Comparison of ENCODE assay signal across 8 cellular contexts in the genomic region with DNA sequence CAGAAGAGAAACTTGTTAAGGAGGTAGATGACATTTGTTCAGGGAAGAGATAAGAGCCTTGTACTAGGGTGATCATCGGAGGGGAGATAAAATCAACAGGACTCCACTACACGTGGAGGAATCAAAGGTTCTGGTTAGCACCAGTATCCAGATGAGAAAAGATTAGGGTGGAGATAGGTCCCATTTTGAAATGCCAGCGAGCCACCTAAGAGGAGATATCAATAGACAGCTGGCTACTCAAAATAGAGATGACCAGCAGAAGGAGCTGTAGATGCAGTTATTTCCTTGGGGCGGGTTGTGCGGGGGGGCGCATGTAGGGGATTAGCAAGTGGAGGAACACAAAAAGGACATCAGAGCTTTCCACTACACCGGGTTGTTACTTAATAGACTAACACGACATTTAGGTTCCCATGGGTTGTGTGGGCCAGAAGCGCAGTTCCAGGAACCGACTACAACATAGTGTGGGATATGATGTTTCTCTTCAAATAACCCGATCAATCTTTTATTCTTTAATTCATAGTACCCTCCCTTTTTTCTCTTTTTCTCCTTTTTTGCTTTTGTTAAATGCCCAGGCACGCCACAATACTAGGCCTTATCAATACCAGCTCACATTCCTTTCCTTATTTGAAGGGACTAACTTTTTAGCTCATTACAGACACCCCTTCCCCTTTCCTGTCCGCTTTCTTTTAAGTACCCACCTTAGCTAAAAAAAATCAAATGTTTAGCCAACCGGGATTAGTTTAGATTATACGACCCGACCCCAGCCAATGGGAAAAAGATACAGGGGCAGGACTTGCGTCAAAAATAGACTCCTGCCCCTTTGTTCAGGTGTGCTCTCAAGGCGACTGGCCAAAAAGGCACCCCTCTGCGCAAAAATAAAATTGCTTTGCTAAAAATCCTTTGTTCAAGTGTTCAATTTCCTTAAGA. TPM values are rescaled to one million over a fixed set of nuclear protein-coding genes. Genes with fewer than 3 reads are reported as not detected.
A peak's percentile ranks its signal among the peaks of the same experiment; 100 is the strongest.
DNase-seq lines count a peak whose midpoint lies in the region; ATAC-seq, FAIRE-seq and TF ChIP-seq lines count a peak whose summit lies in the region.

No MANE protein-coding gene starts in this region.

- peak overlapping the region; percentile 85 for H3K27ac ChIP-seq in HUES64 (ENCODE audit: low read depth, low read length)
- peak overlapping the region; percentile 93 for H3K27ac ChIP-seq in SU-DHL-6 (ENCODE audit: low read depth, low read length)
- H3K27ac ChIP-seq in H1 (ENCODE audit: low read depth, low read length), result peak overlapping the region; percentile 22; the same call in 1 of the 2 replicates

- 40% methylated on average over 19 of the region's 19 CpGs for WGBS in HUES64
- WGBS in H1 (ENCODE audit: extremely low coverage in 1 of 2, insufficient coverage in 1 of 2, insufficient read length in 1 of 2, insufficient replicate concordance in 2 of 2, low coverage in 1 of 2, low lambda C conversion rate in 2 of 2, missing lambda C conversion rate in 1 of 2), 2 experiments, result 33% methylated on average over 19 of the region's 19 CpGs; no CpG with 5 or more reads in 1 of the 2 experiments

- H3K4me1 ChIP-seq in HUES64 (ENCODE audit: insufficient read depth, low read length) (0 out of 2 replicates have a peak, but pooled peaks cover 3% of the 10 kb centered on the region), H1 (replicated peaks in 1 of 4; ENCODE audit: control insufficient read depth in 3 of 4, insufficient read depth in 4 of 4, low read length in 3 of 4) (peaks cover 0 to 4% (median 2%) of the 10 kb centered on the region in 4 experiments; a peak in 3 of 7 replicates)

- H3K4me3 ChIP-seq in HUES64 (ENCODE audit: low read length) (peak overlapping the region; percentile 60), SU-DHL-6 (ENCODE audit: insufficient read depth, low read length, poor library complexity, severe bottlenecking) (peak overlapping the region; percentile 62), H1 (ENCODE audit: extremely low read depth in 1 of 4, insufficient read depth in 2 of 4, low read depth in 3 of 4, low read length in 4 of 4) (peak overlapping the region; percentile 33 to 91 (median 50))

- H3K9me3 ChIP-seq in HUES64 (ENCODE audit: insufficient read depth, low read depth, low read length) (no peaks in the 10 kb centered on the region), SU-DHL-6 (ENCODE audit: insufficient read depth, low read length) (no peaks in the 10 kb centered on the region), H1 (ENCODE audit: insufficient read depth in 2 of 2, low read depth in 1 of 2, low read length in 1 of 2) (no peaks in the 10 kb centered on the region)

- H3K79me2 ChIP-seq in SU-DHL-6 (ENCODE audit: insufficient read depth, low read length) (peaks cover 29% of the 10 kb centered on the region), H1 (ENCODE audit: control insufficient read depth in 1 of 2, insufficient read depth in 2 of 2, low read length in 2 of 2) (peaks cover 23 to 27% of the 10 kb centered on the region in 2 experiments)

- H4K5ac ChIP-seq in H1 (ENCODE audit: insufficient read length, low read depth, low read length), result peak overlapping the region; percentile 40

- TF ChIP-seq CTCF in SU-DHL-6 (IDR thresholded peaks at IDR 0.05; ENCODE audit: insufficient read depth, low read length, poor library complexity, severe bottlenecking), result no peak
- TF ChIP-seq CTCF in H1 (IDR thresholded peaks at IDR 0.05; ENCODE audit: control extremely low read depth in 1 of 3, insufficient read depth in 1 of 3, low read depth in 1 of 3, low read length in 3 of 3), result peak; percentile 15 to 30 (median 29); a peak in 3 of 4 replicates
- no peak for TF ChIP-seq CTCF in mesothelial cell of epicardium (IDR thresholded peaks at IDR 0.05; ENCODE audit: unreplicated experiment)

- H3K79me1 ChIP-seq in H1 (ENCODE audit: low read depth, low read length), result no peaks in the 10 kb centered on the region

- H2AK5ac ChIP-seq in H1 (ENCODE audit: low read depth, low read length), result no peak overlapping the region

- H3K27me3 ChIP-seq in HUES64 (ENCODE audit: insufficient read depth, low read length), result no peaks in the 10 kb centered on the region
- H3K27me3 ChIP-seq in SU-DHL-6 (ENCODE audit: low read length), result no peaks in the 10 kb centered on the region
- no peaks in the 10 kb centered on the region for H3K27me3 ChIP-seq in H1 (replicated peaks in 1 of 4; ENCODE audit: control insufficient read depth in 3 of 4, extremely low read depth in 1 of 4, insufficient read depth in 3 of 4, low read length in 3 of 4)

- H4K20me1 ChIP-seq in SU-DHL-6 (ENCODE audit: low read depth, low read length), result peaks cover 15% of the 10 kb centered on the region
- peaks cover 2 to 3% of the 10 kb centered on the region in 2 experiments for H4K20me1 ChIP-seq in H1 (replicated peaks in 1 of 2; ENCODE audit: control insufficient read depth in 1 of 2, insufficient read depth in 2 of 2, low read length in 2 of 2)

- H3K4me3 Mint-ChIP-seq in mesothelial cell of epicardium, result peak overlapping the region; percentile 92

- no peak overlapping the region for H3K14ac ChIP-seq in H1 (ENCODE audit: insufficient read length)

- no peak overlapping the region for H2BK12ac ChIP-seq in H1 (ENCODE audit: low read depth, low read length)

- H3F3A ChIP-seq in SU-DHL-6 (ENCODE audit: insufficient read depth), result peaks cover 38% of the 10 kb centered on the region

- H3K23ac ChIP-seq in H1 (ENCODE audit: insufficient read length), result no peak overlapping the region

- peak overlapping the region; percentile 77 for H3K9ac ChIP-seq in HUES64 (ENCODE audit: low read depth, low read length)
- H3K9ac ChIP-seq in SU-DHL-6 (ENCODE audit: low read length), result peak overlapping the region; percentile 92
- peak overlapping the region in 2 of 4 experiments; percentile 10 to 79; a peak in 5 of 7 replicates for H3K9ac ChIP-seq in H1 (replicated peaks in 1 of 4; ENCODE audit: extremely low read depth in 1 of 4, low read depth in 3 of 4, low read length in 3 of 4)

- POLR2A ChIA-PET in H1 (lab: Charles Lee; ENCODE audit: partially characterized antibody), result interaction anchor here (0.6 to 3.8 kb wide), 10 partner anchors 9 to 793 kb away, joined by 3 to 34 read pairs (median 3); a partner anchor contains a TSS

- TF ChIP-seq POLR2A in H1 (IDR thresholded peaks at IDR 0.05; ENCODE audit: control extremely low read depth in 1 of 2, low read depth in 2 of 2, low read length in 2 of 2), result no peak

- TF ChIP-seq EP300 in H1 (IDR thresholded peaks at IDR 0.05; ENCODE audit: borderline replicate concordance in 1 of 2, low read depth in 2 of 2, low read length in 2 of 2), result no peak

- H2BK120ac ChIP-seq in H1 (replicated peaks; ENCODE audit: low read depth, low read length), result no peak overlapping the region

- H3K9me2 ChIP-seq in SU-DHL-6 (replicated peaks; ENCODE audit: insufficient read depth, low read length), result no peaks in the 10 kb centered on the region

- H4K8ac ChIP-seq in H1 (ENCODE audit: extremely low read depth, insufficient read depth, low read length), result no peak overlapping the region

- no peak overlapping the region for H2BK20ac ChIP-seq in H1 (ENCODE audit: low read length)

- CTCF ChIA-PET in H1 (lab: Charles Lee; ENCODE audit: partially characterized antibody), result interaction anchor here (0.6 to 2.0 kb wide), 8 partner anchors 9 to 195 kb away, joined by 3 to 20 read pairs (median 4); a partner anchor contains a TSS

- TF ChIP-seq RAD21 in H1 (IDR thresholded peaks at IDR 0.05 in 1 of 2, conservative IDR thresholded peaks at IDR 0.05 in 1 of 2; ENCODE audit: low read depth in 2 of 2, low read length in 2 of 2), result peak; percentile 20 to 21; a peak in 2 of 4 replicates

- no peak overlapping the region for H3K4ac ChIP-seq in H1 (replicated peaks; ENCODE audit: insufficient read length, low read depth, low read length)

- no peaks in the 10 kb centered on the region for H3K27me3 Mint-ChIP-seq in mesothelial cell of epicardium (ENCODE audit: low read depth)

- no peak overlapping the region for H3K56ac ChIP-seq in H1 (replicated peaks; ENCODE audit: insufficient read length, low read depth, low read length)

- ATAC-seq in GM19463 (IDR thresholded peaks at IDR 0.05; ENCODE audit: unreplicated experiment), result peak; percentile 4

- H3K36me3 ChIP-seq in HUES64 (ENCODE audit: insufficient read depth, low read length) (no peaks in the 10 kb centered on the region), SU-DHL-6 (ENCODE audit: low read length) (peaks cover 8% of the 10 kb centered on the region), H1 (ENCODE audit: control insufficient read depth in 2 of 4, insufficient read depth in 4 of 4, low read length in 3 of 4) (no peaks in the 10 kb centered on the region)

- FAIRE-seq in H1 (lab: Jason Lieb, UNC) (no peak), urothelium cell line (lab: Jason Lieb, UNC) (no peak)

- peak overlapping the region; percentile 77 for H2AFZ ChIP-seq in SU-DHL-6 (ENCODE audit: low read depth, low read length, severe bottlenecking)
- no peak overlapping the region; the same call in 1 of the 2 replicates for H2AFZ ChIP-seq in H1 (ENCODE audit: low read length)

- H3K4me1 Mint-ChIP-seq in mesothelial cell of epicardium, result peaks cover 37% of the 10 kb centered on the region

- H3K27ac Mint-ChIP-seq in mesothelial cell of epicardium, result peak overlapping the region; percentile 99

- H3K36me3 Mint-ChIP-seq in mesothelial cell of epicardium, result no peaks in the 10 kb centered on the region

- H3K23me2 ChIP-seq in H1 (ENCODE audit: low read depth, low read length), result peaks cover 5% of the 10 kb centered on the region

- no peaks in the 10 kb centered on the region for H3K9me3 Mint-ChIP-seq in mesothelial cell of epicardium

- 0 out of 2 replicates have a peak overlapping the region, but pooled peaks have one; percentile 18 for H2BK5ac ChIP-seq in H1 (ENCODE audit: low read depth, low read length)

- H2BK15ac ChIP-seq in H1 (ENCODE audit: low read length), result no peak overlapping the region

- H4K91ac ChIP-seq in H1 (replicated peaks; ENCODE audit: insufficient read length, low read length), result no peak overlapping the region

- peak; percentile 59 for DNase-seq in ELF-1 (ENCODE audit: low read depth, low spot score)
- peak; percentile 27 to 49 for DNase-seq in H1 (ENCODE audit: low read depth in 1 of 2, low spot score in 2 of 2)
- DNase-seq in mesothelial cell of epicardium (ENCODE audit: low spot score in 2 of 2, unreplicated experiment in 2 of 2), result peak in 1 of 2 experiments; percentile 43
- peak; percentile 44 for DNase-seq in urothelium cell line (ENCODE audit: low spot score)
- DNase-seq in NCI-H1048 (lab: John Stamatoyannopoulos, UW), result no peak

- H3K18ac ChIP-seq in H1 (ENCODE audit: extremely low read depth, low read length), result no peak overlapping the region

- H3K4me2 ChIP-seq in SU-DHL-6 (ENCODE audit: low read depth, low read length, poor library complexity, severe bottlenecking) (peak overlapping the region; percentile 93), H1 (ENCODE audit: insufficient read depth in 1 of 2, low read depth in 2 of 2, low read length in 2 of 2) (peak overlapping the region; percentile 84 to 89)

RNA-seq across cellular contexts. Expression of a gene that starts 2.0 kb away (rescaled TPM):
- polyA plus RNA-seq in HUES64 (2013, experiment 1 of 2), result 49.9 TPM
- polyA plus RNA-seq in HUES64 (2013, experiment 2 of 2), result 57.3 TPM
- total RNA-seq in H1 (2021; fragmentation: NEBNext Ultra II Directional; extraction: Animal tissue kit (Norgen Biotek cat#: 25700)), result 58.7 and 59.2 TPM in 2 replicates
- polyA plus RNA-seq in H1 (2011; rRNA removed), result 5.9 and 11.1 TPM in 2 replicates
- 16.0 TPM for polyA plus RNA-seq in H1 (2011; cell fraction: cytosol; rRNA removed)
- 3.5 TPM for polyA plus RNA-seq in H1 (2011; cell fraction: nucleus; rRNA removed)
- polyA plus RNA-seq in H1 (2012, experiment 1 of 2), result 16.5 to 37.1 TPM (median 21.6 TPM) in 4 replicates
- 1.9 TPM for polyA plus RNA-seq in H1 (2012, experiment 2 of 2)
- 27.2 TPM for polyA plus RNA-seq in H1 (2013, experiment 1 of 2)
- 25.2 TPM for polyA plus RNA-seq in H1 (2013, experiment 2 of 2)
- 16.5 and 20.6 TPM in 2 replicates for polyA minus RNA-seq in H1 (2011; rRNA and poly(A)+ RNA removed)
- 17.5 TPM for polyA minus RNA-seq in H1 (2011; cell fraction: cytosol; rRNA and poly(A)+ RNA removed)
- 18.9 TPM for polyA minus RNA-seq in H1 (2011; cell fraction: nucleus; rRNA and poly(A)+ RNA removed)
- 18.0 to 19.5 TPM (median 19.4 TPM) in 3 replicates for total RNA-seq in mesothelial cell of epicardium

RNA-seq across cellular contexts. Expression of a gene that starts 17.0 kb away (rescaled TPM):
- 27.0 TPM for polyA plus RNA-seq in HUES64 (2013, experiment 1 of 2)
- 25.2 TPM for polyA plus RNA-seq in HUES64 (2013, experiment 2 of 2)
- total RNA-seq in H1 (2021; fragmentation: NEBNext Ultra II Directional; extraction: Animal tissue kit (Norgen Biotek cat#: 25700)), result 51.2 and 52.7 TPM in 2 replicates
- polyA plus RNA-seq in H1 (2011; rRNA removed), result 7.3 and 12.7 TPM in 2 replicates
- polyA plus RNA-seq in H1 (2011; cell fraction: cytosol; rRNA removed), result 11.3 TPM
- polyA plus RNA-seq in H1 (2011; cell fraction: nucleus; rRNA removed), result 17.0 TPM
- polyA plus RNA-seq in H1 (2012, experiment 1 of 2), result 16.5 to 30.6 TPM (median 23.7 TPM) in 4 replicates
- polyA plus RNA-seq in H1 (2012, experiment 2 of 2), result 1.5 TPM
- polyA plus RNA-seq in H1 (2013, experiment 1 of 2), result 17.6 TPM
- polyA plus RNA-seq in H1 (2013, experiment 2 of 2), result 17.6 TPM
- polyA minus RNA-seq in H1 (2011; rRNA and poly(A)+ RNA removed), result 62.0 and 110 TPM in 2 replicates
- polyA minus RNA-seq in H1 (2011; cell fraction: cytosol; rRNA and poly(A)+ RNA removed), result 22.4 TPM
- 37.4 TPM for polyA minus RNA-seq in H1 (2011; cell fraction: nucleus; rRNA and poly(A)+ RNA removed)
- 29.7 to 35.6 TPM (median 30.3 TPM) in 3 replicates for total RNA-seq in mesothelial cell of epicardium

Comparison
In these comparisons a context has a peak if more than half of its experiments do, and no peak if none do; other contexts are left out.
1. H3K27ac ChIP-seq: peak in every context shown above with its lines; median percentile 93 in SU-DHL-6; 85 in HUES64; 22 in H1.
2. CTCF ChIP-seq: peak in H1 (3 of 3); none in SU-DHL-6 (single experiment) and mesothelial cell of epicardium (single experiment).
3. Peak in every context shown above with its lines, with median percentiles within 50 percentile points of each other: H3K4me3 ChIP-seq.